In the genomic region with DNA sequence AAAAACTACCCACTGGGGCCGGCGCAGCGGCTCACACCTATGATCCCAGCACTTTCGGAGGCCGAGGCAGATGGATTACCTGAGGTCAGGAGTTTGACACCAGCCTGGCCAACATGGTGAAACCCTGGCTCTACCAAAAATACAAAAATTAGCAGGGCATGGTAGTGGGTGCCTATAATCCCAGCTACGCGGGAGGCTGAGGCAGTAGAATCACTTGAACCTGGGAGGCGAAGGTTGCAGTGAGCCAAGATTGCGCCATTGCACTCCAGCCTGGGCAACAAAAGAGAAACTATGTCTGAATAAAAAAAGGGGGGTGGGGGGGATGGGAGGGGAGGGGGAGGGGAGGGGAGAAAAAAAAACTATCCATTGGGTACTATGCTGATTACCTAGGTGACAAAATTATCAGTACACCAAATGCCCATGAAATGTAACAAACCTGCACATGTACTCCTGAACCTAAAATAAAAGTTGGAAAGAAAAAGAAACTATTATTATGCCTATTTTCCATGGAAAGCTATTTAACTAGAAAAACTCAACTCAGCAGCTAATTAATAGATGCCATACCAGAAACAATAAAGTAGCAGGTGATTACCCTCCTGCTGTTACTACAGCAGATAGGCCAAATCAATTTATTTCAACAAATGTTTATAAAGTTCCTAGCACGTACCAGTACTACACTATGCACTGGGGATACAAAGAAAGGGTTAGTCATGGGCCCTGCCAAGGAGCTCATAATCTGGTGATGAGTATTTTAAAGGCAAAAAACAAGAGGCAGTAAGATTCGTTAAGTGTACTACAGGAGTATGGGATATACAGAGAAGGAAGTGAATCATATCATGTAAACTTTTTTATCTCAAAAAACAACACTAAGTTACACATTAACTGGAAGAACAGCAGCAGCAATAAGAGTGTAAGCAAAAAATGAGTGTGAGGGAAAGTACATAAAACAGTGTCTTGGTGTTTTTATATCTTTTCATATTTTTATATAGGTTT, we compare ENCODE assay signal across 8 cellular contexts.
DNase-seq lines count a peak whose midpoint lies in the region; ATAC-seq and TF ChIP-seq lines count a peak whose summit lies in the region.

No MANE protein-coding gene starts in this region.

- peak overlapping the region in 1 of 2 experiments; percentile 53; a peak in 2 of 4 replicates for H4K8ac ChIP-seq in IMR-90 (ENCODE audit: low read depth in 2 of 2, low read length in 2 of 2)

- H2AFZ ChIP-seq in IMR-90 (replicated peaks; ENCODE audit: low read length, poor library complexity) (no peak overlapping the region), fibroblast of lung (ENCODE audit: low read length) (peak overlapping the region; percentile 31)

- H3K4ac ChIP-seq in IMR-90 (ENCODE audit: low read depth, low read length): peak overlapping the region; percentile 40

- H3K27me3 ChIP-seq in IMR-90 (ENCODE audit: control insufficient read depth, insufficient read depth, low read length): no peaks in the 10 kb centered on the region
- no peaks in the 10 kb centered on the region for H3K27me3 ChIP-seq in fibroblast of lung (ENCODE audit: control insufficient read depth, insufficient read depth, low read length)

- TF ChIP-seq RAD21 in IMR-90 (IDR thresholded peaks at IDR 0.05; ENCODE audit: low read length): 0 out of 2 replicates have a peak, but pooled peaks have one; percentile 0

- H4K91ac ChIP-seq in IMR-90 (ENCODE audit: insufficient read depth, low read depth, low read length): peak overlapping the region; percentile 24; the same call in 1 of the 2 replicates

- dilution Hi-C loops in IMR-90 (cut with HindIII; ENCODE audit: low sequenced_read_pairs, unreplicated experiment): no loop called here

- no peaks in the 10 kb centered on the region for H4K20me1 ChIP-seq in IMR-90 (ENCODE audit: insufficient read depth, low read length)
- H4K20me1 ChIP-seq in fibroblast of lung (ENCODE audit: control insufficient read depth, extremely low read depth, insufficient read depth, low read length): no peaks in the 10 kb centered on the region

- TF ChIP-seq CTCF in IMR-90 (conservative IDR thresholded peaks at IDR 0.05; ENCODE audit: low read depth, low read length) (no peak), fibroblast of lung (conservative IDR thresholded peaks at IDR 0.05 in 1 of 2, IDR thresholded peaks at IDR 0.05 in 1 of 2; ENCODE audit: low read depth in 1 of 2, low read length in 2 of 2) (no peak)

- CTCF ChIA-PET in IMR-90 (lab: Yijun Ruan, JAX): interaction anchor here (1.0 kb wide), 1 partner anchor 46 kb away, joined by 3 read pairs; no protein-coding TSS in a partner anchor

- H3K4me3 ChIP-seq in IMR-90 (ENCODE audit: insufficient read depth, low read depth, low read length) (no peak overlapping the region), fibroblast of lung (replicated peaks in 1 of 4; ENCODE audit: control extremely low read depth in 1 of 4, insufficient read depth in 1 of 4, low read depth in 3 of 4, low read length in 4 of 4) (no peak overlapping the region)

- H2AK9ac ChIP-seq in IMR-90 (replicated peaks; ENCODE audit: low read depth, low read length, poor library complexity): no peak overlapping the region

- no peak overlapping the region for H3K23ac ChIP-seq in IMR-90 (ENCODE audit: low read depth, low read length)

- peak overlapping the region; percentile 59; the same call in 2 of the 3 replicates for H2BK15ac ChIP-seq in IMR-90 (ENCODE audit: low read depth, low read length)

- H3K9me3 ChIP-seq in IMR-90 (ENCODE audit: control insufficient read depth, insufficient read depth, low read length) (peaks cover 7% of the 10 kb centered on the region), fibroblast of lung (ENCODE audit: control insufficient read depth, insufficient read depth, low read depth, low read length) (no peaks in the 10 kb centered on the region)

- in situ Hi-C loops in IMR-90 (cut with MboI; ENCODE audit: low sequenced_read_pairs): no loop called here

- H3K27ac ChIP-seq in IMR-90 (ENCODE audit: insufficient read depth, low read length) (peak overlapping the region; percentile 55), fibroblast of lung (ENCODE audit: insufficient read depth, low read length) (peak overlapping the region; percentile 5)

- H3K4me2 ChIP-seq in IMR-90 (ENCODE audit: low read depth, low read length) (peak overlapping the region; percentile 49; the same call in 1 of the 2 replicates), fibroblast of lung (ENCODE audit: extremely low read depth, insufficient read depth, low read length) (no peak overlapping the region)

- no peak for TF ChIP-seq POLR2A in IMR-90 (IDR thresholded peaks at IDR 0.05; ENCODE audit: low read depth, low read length)

- no peak overlapping the region for H3K9ac ChIP-seq in IMR-90 (ENCODE audit: low read depth, low read length)
- H3K9ac ChIP-seq in fibroblast of lung (ENCODE audit: insufficient read depth, low read length): no peak overlapping the region

- H2BK20ac ChIP-seq in IMR-90 (ENCODE audit: low read depth, low read length): peak overlapping the region; percentile 70; the same call in 1 of the 2 replicates

- H3K4me1 ChIP-seq in IMR-90 (ENCODE audit: control insufficient read depth, insufficient read depth, low read length): no peaks in the 10 kb centered on the region
- no peaks in the 10 kb centered on the region for H3K4me1 ChIP-seq in fibroblast of lung (ENCODE audit: control insufficient read depth, extremely low read depth, insufficient read depth, low read length)

- no peaks in the 10 kb centered on the region for H3K79me2 ChIP-seq in fibroblast of lung (ENCODE audit: control insufficient read depth, insufficient read depth, low read length)

- no peak overlapping the region; the same call in 1 of the 2 replicates for H2AK5ac ChIP-seq in IMR-90 (ENCODE audit: low read depth, low read length)

- H3K9me1 ChIP-seq in IMR-90 (ENCODE audit: insufficient read depth, low read length): no peaks in the 10 kb centered on the region

- H3K79me1 ChIP-seq in IMR-90 (ENCODE audit: low read depth in 1 of 2, low read length in 2 of 2): no peaks in the 10 kb centered on the region

- H3K18ac ChIP-seq in IMR-90 (ENCODE audit: low read depth, low read length): no peak overlapping the region; the same call in 1 of the 2 replicates

- H3K14ac ChIP-seq in IMR-90 (replicated peaks; ENCODE audit: low read depth, low read length): 0 out of 2 replicates have a peak overlapping the region, but pooled peaks have one; percentile 25

- intact Hi-C loops in IMR-90 (cut with micrococcal nuclease): no loop called here

- peak; percentile 93 for DNase-seq in IMR-90
- DNase-seq in fibroblast of lung (ENCODE audit: low read depth in 2 of 2): peak; percentile 66 to 79
- DNase-seq in activated gamma-delta T cell treated with Interleukin-2 at 50 U/mL for 16 hours: no peak
- DNase-seq in NOMO-1 (lab: John Stamatoyannopoulos, UW; ENCODE audit: unreplicated experiment in 2 of 2): no peak
- no peak for DNase-seq in NOMO-1 treated with DMSO at 0.1 percent for 48 hours (lab: John Stamatoyannopoulos, UW; ENCODE audit: unreplicated experiment)
- DNase-seq in NCI-H128 (lab: John Stamatoyannopoulos, UW; ENCODE audit: unreplicated experiment): no peak

- no peak overlapping the region; the same call in 1 of the 2 replicates for H3K56ac ChIP-seq in IMR-90 (ENCODE audit: extremely low read depth, insufficient read depth, low read length)

- H2BK120ac ChIP-seq in IMR-90 (ENCODE audit: low read depth, low read length): peak overlapping the region; percentile 41

- POLR2A ChIA-PET in IMR-90 (lab: Charles Lee; ENCODE audit: unreplicated experiment): interaction anchor here (0.5 kb wide), 1 partner anchor 15 kb away, joined by 5 read pairs; no protein-coding TSS in a partner anchor

- H4K5ac ChIP-seq in IMR-90 (ENCODE audit: low read depth, low read length): peak overlapping the region; percentile 54; the same call in 1 of the 2 replicates

- ATAC-seq in GM18498 (IDR thresholded peaks at IDR 0.05; ENCODE audit: unreplicated experiment) (peak; percentile 90), GM21786 (IDR thresholded peaks at IDR 0.05; ENCODE audit: unreplicated experiment) (peak; percentile 98), IMR-90 (ENCODE audit: low read depth) (peak; percentile 100)

- BruUV-seq in IMR-90 (replicated peaks; lab: Mats Ljungman, UMichigan): no TSS peak

- peak overlapping the region; percentile 92 for H2BK5ac ChIP-seq in IMR-90 (ENCODE audit: low read depth, low read length, poor library complexity, severe bottlenecking)

- WGBS in IMR-90 (ENCODE audit: extremely low coverage in 2 of 2, insufficient read length in 1 of 2), 2 experiments: 100% methylated on average over 1 of the region's 11 CpGs; no CpG with 5 or more reads in 1 of the 2 experiments

- H3K36me3 ChIP-seq in IMR-90 (ENCODE audit: control insufficient read depth, insufficient read depth, low read length): no peaks in the 10 kb centered on the region
- no peaks in the 10 kb centered on the region for H3K36me3 ChIP-seq in fibroblast of lung (ENCODE audit: control insufficient read depth, insufficient read depth, low read length)

TF ChIP-seq in IMR-90, 13 proteins besides CTCF, POLR2A, EP300 and RAD21 (continues in another document):
- TF ChIP-seq MAFK (IDR thresholded peaks at IDR 0.05; ENCODE audit: low read depth, low read length) (peak; percentile 27; the same call in 1 of the 2 replicates), MXI1 (IDR thresholded peaks at IDR 0.05; ENCODE audit: borderline replicate concordance, low read depth, low read length) (no peak), RCOR1 (IDR thresholded peaks at IDR 0.05; ENCODE audit: insufficient replicate concordance, low read length) (no peak), MAZ (IDR thresholded peaks at IDR 0.05; ENCODE audit: borderline replicate concordance, low read depth, low read length) (no peak), FOS (IDR thresholded peaks at IDR 0.05; ENCODE audit: low read depth, low read length) (peak; percentile 47; the same call in 1 of the 2 replicates), SMC3 (IDR thresholded peaks at IDR 0.05; ENCODE audit: low read depth, low read length) (peak; percentile 14; the same call in 1 of the 2 replicates)
- TF ChIP-seq, protein P1, sequence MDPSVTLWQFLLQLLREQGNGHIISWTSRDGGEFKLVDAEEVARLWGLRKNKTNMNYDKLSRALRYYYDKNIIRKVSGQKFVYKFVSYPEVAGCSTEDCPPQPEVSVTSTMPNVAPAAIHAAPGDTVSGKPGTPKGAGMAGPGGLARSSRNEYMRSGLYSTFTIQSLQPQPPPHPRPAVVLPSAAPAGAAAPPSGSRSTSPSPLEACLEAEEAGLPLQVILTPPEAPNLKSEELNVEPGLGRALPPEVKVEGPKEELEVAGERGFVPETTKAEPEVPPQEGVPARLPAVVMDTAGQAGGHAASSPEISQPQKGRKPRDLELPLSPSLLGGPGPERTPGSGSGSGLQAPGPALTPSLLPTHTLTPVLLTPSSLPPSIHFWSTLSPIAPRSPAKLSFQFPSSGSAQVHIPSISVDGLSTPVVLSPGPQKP (IDR thresholded peaks at IDR 0.05; ENCODE audit: borderline replicate concordance, low read depth, low read length): no peak

Comparison
In these comparisons a context has a peak if more than half of its experiments do, and no peak if none do; other contexts are left out.
1. DNase-seq: peak in IMR-90 (single experiment) and fibroblast of lung (2 of 2); none in activated gamma-delta T cell treated with Interleukin-2 at 50 U/mL for 16 hours (single experiment), NOMO-1 (0 of 2), NOMO-1 treated with DMSO at 0.1 percent for 48 hours (single experiment) and NCI-H128 (single experiment).
2. Peak in every context shown above with its lines, with median percentiles within 50 percentile points of each other: ATAC-seq.